8 cellular contexts compared by ENCODE assay signal in the genomic region with DNA sequence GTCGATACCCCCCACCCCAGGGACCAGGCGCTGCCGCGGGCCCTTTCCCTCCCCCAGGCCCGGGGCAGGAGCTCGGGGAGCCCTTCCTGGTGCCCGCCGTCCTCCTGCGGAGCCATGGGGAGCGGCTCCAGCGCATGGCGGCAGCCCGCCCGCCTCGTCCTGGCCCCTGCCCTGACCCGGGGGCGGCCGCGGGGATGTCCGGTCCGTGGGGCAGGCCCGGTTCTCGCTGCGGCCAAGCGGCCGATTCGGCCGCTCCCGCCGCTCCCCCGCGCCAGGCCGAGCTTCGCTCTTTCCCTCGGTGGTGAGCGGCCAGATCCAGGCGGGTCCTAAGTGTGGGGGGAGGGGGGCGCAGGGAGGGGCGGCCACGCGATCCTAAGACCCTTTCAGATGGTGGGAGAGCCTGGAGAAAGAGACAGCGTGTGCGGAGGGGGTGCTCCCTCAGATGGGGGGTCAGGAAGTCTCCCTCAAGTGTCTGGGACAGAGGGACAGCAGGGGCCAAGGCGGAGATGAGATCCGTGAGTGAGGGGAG. TPM values are rescaled to one million over a fixed set of nuclear protein-coding genes. Genes with fewer than 3 reads are reported as not detected.
DNase-seq lines count a peak whose midpoint lies in the region; ATAC-seq and TF ChIP-seq lines count a peak whose summit lies in the region.

No MANE protein-coding gene starts in this region.

- no peak for ATAC-seq in GM21529 (IDR thresholded peaks at IDR 0.05; ENCODE audit: unreplicated experiment)

- peak; percentile 15 for DNase-seq in EL
- no peak for DNase-seq in SK-N-MC (ENCODE audit: low read depth, low spot score)
- DNase-seq in fibroblast of pulmonary artery (ENCODE audit: low read depth) = no peak
- DNase-seq in osteocyte (ENCODE audit: extremely low spot score, unreplicated experiment) = no peak
- DNase-seq in KG1 (lab: John Stamatoyannopoulos, UW) = no peak
- no peak for DNase-seq in GDM1 (lab: John Stamatoyannopoulos, UW)
- no peak for DNase-seq in H4 (ENCODE audit: low spot score)

- H3K36me3 ChIP-seq in SK-N-MC (ENCODE audit: insufficient read depth, low read length) = no peaks in the 10 kb centered on the region

- H3K27ac ChIP-seq in SK-N-MC = no peak overlapping the region

- peak overlapping the region; percentile 80 for H3K9ac ChIP-seq in SK-N-MC (ENCODE audit: insufficient read length)

- peak overlapping the region; percentile 86 for H3K4me3 Mint-ChIP-seq in osteocyte (ENCODE audit: unreplicated experiment)

- peak overlapping the region; percentile 60 for H3K27ac Mint-ChIP-seq in osteocyte (ENCODE audit: unreplicated experiment)

- no peaks in the 10 kb centered on the region for H3K9me3 ChIP-seq in SK-N-MC (ENCODE audit: low read depth, low read length)

- H3K9me3 Mint-ChIP-seq in osteocyte (ENCODE audit: unreplicated experiment) = no peaks in the 10 kb centered on the region

- peaks cover 14% of the 10 kb centered on the region for H3K4me1 Mint-ChIP-seq in osteocyte (ENCODE audit: unreplicated experiment)

- TF ChIP-seq CTCF in fibroblast of pulmonary artery (IDR thresholded peaks at IDR 0.05; ENCODE audit: low read length, missing control alignments) = no peak
- TF ChIP-seq CTCF in osteocyte (IDR thresholded peaks at IDR 0.05) = no peak

- no peaks in the 10 kb centered on the region for H3K27me3 Mint-ChIP-seq in osteocyte (ENCODE audit: unreplicated experiment)

- H3K36me3 Mint-ChIP-seq in osteocyte (ENCODE audit: unreplicated experiment) = no peaks in the 10 kb centered on the region

- peak overlapping the region; percentile 92 for H3K4me3 ChIP-seq in SK-N-MC
- H3K4me3 ChIP-seq in fibroblast of pulmonary artery (replicated peaks; ENCODE audit: low read depth, low read length) = peak overlapping the region; percentile 79

RNA-seq across cellular contexts. Expression of a gene that starts 1.3 kb away (rescaled TPM):
- total RNA-seq in osteocyte = 30.0 and 34.0 TPM in 2 replicates
- total RNA-seq in H4 (2014; rRNA removed; shearing (Covaris generic)) = 0.72 and 2.3 TPM in 2 replicates

RNA-seq across cellular contexts. Expression of a gene that starts 12.2 kb away (rescaled TPM):
- total RNA-seq in osteocyte = 96.6 and 99.0 TPM in 2 replicates
- 110 and 149 TPM in 2 replicates for total RNA-seq in H4 (2014; rRNA removed; shearing (Covaris generic))

RNA-seq across cellular contexts. Expression of a gene that starts 20.3 kb away (rescaled TPM):
- 174 and 219 TPM in 2 replicates for total RNA-seq in osteocyte
- 15.7 and 23.4 TPM in 2 replicates for total RNA-seq in H4 (2014; rRNA removed; shearing (Covaris generic))
